Comparison of ENCODE assay signal across 16 cellular contexts in the genomic region with DNA sequence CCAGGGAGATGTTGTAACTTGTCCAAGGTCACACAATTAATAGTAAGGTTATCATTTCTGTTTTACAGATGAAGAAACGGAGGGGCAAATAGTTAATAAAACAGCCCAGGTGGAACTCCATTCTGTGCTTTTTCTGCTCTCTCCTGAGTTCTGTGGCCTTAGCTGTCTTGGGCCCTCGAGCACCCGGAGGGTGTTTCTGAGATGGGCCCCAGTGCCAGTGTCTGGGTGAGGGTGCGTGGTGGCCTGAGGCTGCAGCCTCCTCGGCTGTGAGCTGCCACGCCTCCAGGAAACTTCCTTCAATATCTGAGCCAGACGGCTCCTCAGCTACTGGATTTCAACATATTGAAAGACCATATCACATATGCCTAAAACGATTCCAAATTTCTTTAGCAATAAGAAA.
"Had no signal": no experiment of that assay in that cellular context is flagged by ENCODE, and none has a peak within 500 bp of the region (broad histone marks: within the 10 kb centered on the region; RNA-seq: fewer than 3 reads in every experiment).

No MANE protein-coding gene starts in this region.

- H3K9me3 Mint-ChIP-seq: activated CD4-positive, alpha-beta memory T cell treated with anti-CD3 and anti-CD28 coated beads, Interleukin-2, amount 10 ng/mL, durations not matched to agents 7 days and 5 days; stimulated activated naive CD8-positive, alpha-beta T cell treated with anti-CD3 and anti-CD28 coated beads, Interleukin-15, amount 100 ng/mL, for 72 hours had no signal

- H3K27me3 Mint-ChIP-seq: stimulated activated naive CD8-positive, alpha-beta T cell treated with anti-CD3 and anti-CD28 coated beads, Interleukin-15, amount 100 ng/mL, for 72 hours had no signal

- H3K27ac ChIP-seq: epithelial cell of prostate, lower lobe of right lung, parathyroid adenoma, thoracic aorta, vagina had no signal

- H3K4me3 ChIP-seq: lower lobe of right lung, thoracic aorta, vagina had no signal

- H3K4me1 Mint-ChIP-seq: activated CD4-positive, alpha-beta memory T cell treated with anti-CD3 and anti-CD28 coated beads, Interleukin-2, amount 10 ng/mL, durations not matched to agents 7 days and 5 days; activated CD4-positive, alpha-beta T cell treated with anti-CD3 and anti-CD28 coated beads for 36 hours; stimulated activated naive CD8-positive, alpha-beta T cell treated with anti-CD3 and anti-CD28 coated beads, Interleukin-15, amount 100 ng/mL, for 72 hours had no signal

- H3K27ac Mint-ChIP-seq: activated CD4-positive, alpha-beta memory T cell treated with anti-CD3 and anti-CD28 coated beads, Interleukin-2, amount 10 ng/mL, durations not matched to agents 7 days and 5 days; activated CD4-positive, alpha-beta T cell treated with anti-CD3 and anti-CD28 coated beads for 36 hours; stimulated activated naive CD8-positive, alpha-beta T cell treated with anti-CD3 and anti-CD28 coated beads, Interleukin-15, amount 100 ng/mL, for 72 hours had no signal

- H3K4me3 Mint-ChIP-seq: activated CD4-positive, alpha-beta memory T cell treated with anti-CD3 and anti-CD28 coated beads, Interleukin-2, amount 10 ng/mL, durations not matched to agents 7 days and 5 days; activated CD4-positive, alpha-beta T cell treated with anti-CD3 and anti-CD28 coated beads for 36 hours; stimulated activated naive CD8-positive, alpha-beta T cell treated with anti-CD3 and anti-CD28 coated beads, Interleukin-15, amount 100 ng/mL, for 72 hours had no signal

- H3K36me3 ChIP-seq: lower lobe of right lung, thoracic aorta, vagina had no signal

- H3K9me3 ChIP-seq: lower lobe of right lung, thoracic aorta, vagina had no signal

- DNase-seq: activated CD4-positive, alpha-beta memory T cell treated with anti-CD3 and anti-CD28 coated beads, Interleukin-2, amount 10 ng/mL, durations not matched to agents 7 days and 5 days; activated CD4-positive, alpha-beta T cell treated with anti-CD3 and anti-CD28 coated beads for 36 hours; activated CD8-positive, alpha-beta memory T cell treated with anti-CD3 and anti-CD28 coated beads, Interleukin-2, amount 50 U/mL, for 4 hours; activated naive CD4-positive, alpha-beta T cell treated with Interleukin-2 at 50 U/mL for 16 hours; central memory CD4-positive, alpha-beta T cell; cortex of kidney; effector CD8-positive, alpha-beta T cell; hippocampal formation; lower lobe of right lung; stimulated activated CD4-positive, alpha-beta T cell treated with anti-CD3 and anti-CD28 coated beads, Interleukin-15, amount 100 ng/mL, for 24 hours; stimulated activated CD4-positive, alpha-beta T cell treated with anti-CD3 and anti-CD28 coated beads, Interleukin-4, amount 100 ng/mL, for 24 hours; stimulated activated naive CD8-positive, alpha-beta T cell treated with anti-CD3 and anti-CD28 coated beads, Interleukin-15, amount 100 ng/mL, for 72 hours had no signal

- ATAC-seq: activated CD4-positive, alpha-beta T cell treated with anti-CD3 and anti-CD28 coated beads for 36 hours; lower lobe of right lung; stimulated activated naive CD8-positive, alpha-beta T cell treated with anti-CD3 and anti-CD28 coated beads, Interleukin-15, amount 100 ng/mL, for 72 hours had no signal

- H3K27me3 ChIP-seq: vagina had no signal
